16 cellular contexts compared by ENCODE assay signal in genomic region chr2:43372386-43373081, GRCh38.
"Had no signal": no experiment of that assay in that cellular context is flagged by ENCODE, and none has a peak within 500 bp of the region (broad histone marks: within the 10 kb centered on the region; RNA-seq: fewer than 3 reads in every experiment).

No MANE protein-coding gene starts in this region.

- DNase-seq: activated B cell treated with CpG ODN at 0.5 μM for 24 hours; activated CD4-positive, alpha-beta T cell treated with anti-CD3 and anti-CD28 coated beads for 48 hours; activated CD8-positive, alpha-beta memory T cell treated with anti-CD3 and anti-CD28 coated beads, Interleukin-2, amount 50 U/mL, for 4 hours; activated CD8-positive, alpha-beta T cell treated with anti-CD3 and anti-CD28 coated beads, Interleukin-2, amount 10 ng/mL, durations not matched to agents 7 days and 5 days; anterior cingulate cortex; brain microvascular endothelial cell; effector CD8-positive, alpha-beta T cell; foreskin keratinocyte; immature natural killer cell; psoas muscle; stimulated activated CD4-positive, alpha-beta T cell treated with anti-CD3 and anti-CD28 coated beads, Interleukin-1b, Interleukin-23, amount 100 ng/mL, for 48 hours; T-helper 2 cell had no signal

- H3K27ac ChIP-seq: brain microvascular endothelial cell, foreskin keratinocyte, psoas muscle, thoracic aorta had no signal

- H3K9me3 Mint-ChIP-seq: activated B cell treated with CpG ODN at 0.5 μM for 24 hours; immature natural killer cell; stimulated activated effector memory CD8-positive, alpha-beta T cell treated with anti-CD3 and anti-CD28 coated beads, Interleukin-12 subunit alpha, Interleukin-12 subunit beta, amount 100 ng/mL, for 72 hours had no signal

- ATAC-seq: activated CD8-positive, alpha-beta T cell treated with anti-CD3 and anti-CD28 coated beads, Interleukin-2, amount 10 ng/mL, durations not matched to agents 7 days and 5 days; foreskin keratinocyte; psoas muscle; sciatic nerve; stimulated activated effector memory CD8-positive, alpha-beta T cell treated with anti-CD3 and anti-CD28 coated beads, Interleukin-12 subunit alpha, Interleukin-12 subunit beta, amount 100 ng/mL, for 72 hours had no signal

- H2AFZ ChIP-seq: neural progenitor cell had no signal

- H3K27ac Mint-ChIP-seq: activated B cell treated with CpG ODN at 0.5 μM for 24 hours; activated CD8-positive, alpha-beta T cell treated with anti-CD3 and anti-CD28 coated beads, Interleukin-2, amount 10 ng/mL, durations not matched to agents 7 days and 5 days; immature natural killer cell; neural progenitor cell; stimulated activated effector memory CD8-positive, alpha-beta T cell treated with anti-CD3 and anti-CD28 coated beads, Interleukin-12 subunit alpha, Interleukin-12 subunit beta, amount 100 ng/mL, for 72 hours had no signal

- H3K36me3 Mint-ChIP-seq: stimulated activated effector memory CD8-positive, alpha-beta T cell treated with anti-CD3 and anti-CD28 coated beads, Interleukin-12 subunit alpha, Interleukin-12 subunit beta, amount 100 ng/mL, for 72 hours had no signal

- H3K27me3 ChIP-seq: brain microvascular endothelial cell, foreskin keratinocyte, neural progenitor cell had no signal

- H3K4me1 ChIP-seq: foreskin keratinocyte had no signal

- H3K9me3 ChIP-seq: psoas muscle, thoracic aorta had no signal

- H3K4me3 ChIP-seq: neural progenitor cell, psoas muscle, thoracic aorta had no signal

- H3K36me3 ChIP-seq: brain microvascular endothelial cell, neural progenitor cell, thoracic aorta had no signal

- H3K9ac ChIP-seq: neural progenitor cell had no signal

- H3K4me3 Mint-ChIP-seq: activated B cell treated with CpG ODN at 0.5 μM for 24 hours; activated CD8-positive, alpha-beta T cell treated with anti-CD3 and anti-CD28 coated beads, Interleukin-2, amount 10 ng/mL, durations not matched to agents 7 days and 5 days; immature natural killer cell; neural progenitor cell; stimulated activated effector memory CD8-positive, alpha-beta T cell treated with anti-CD3 and anti-CD28 coated beads, Interleukin-12 subunit alpha, Interleukin-12 subunit beta, amount 100 ng/mL, for 72 hours had no signal

- H3K27me3 Mint-ChIP-seq: activated B cell treated with CpG ODN at 0.5 μM for 24 hours had no signal
